Comparison of ENCODE assay signal across 8 cellular contexts in the genomic region with DNA sequence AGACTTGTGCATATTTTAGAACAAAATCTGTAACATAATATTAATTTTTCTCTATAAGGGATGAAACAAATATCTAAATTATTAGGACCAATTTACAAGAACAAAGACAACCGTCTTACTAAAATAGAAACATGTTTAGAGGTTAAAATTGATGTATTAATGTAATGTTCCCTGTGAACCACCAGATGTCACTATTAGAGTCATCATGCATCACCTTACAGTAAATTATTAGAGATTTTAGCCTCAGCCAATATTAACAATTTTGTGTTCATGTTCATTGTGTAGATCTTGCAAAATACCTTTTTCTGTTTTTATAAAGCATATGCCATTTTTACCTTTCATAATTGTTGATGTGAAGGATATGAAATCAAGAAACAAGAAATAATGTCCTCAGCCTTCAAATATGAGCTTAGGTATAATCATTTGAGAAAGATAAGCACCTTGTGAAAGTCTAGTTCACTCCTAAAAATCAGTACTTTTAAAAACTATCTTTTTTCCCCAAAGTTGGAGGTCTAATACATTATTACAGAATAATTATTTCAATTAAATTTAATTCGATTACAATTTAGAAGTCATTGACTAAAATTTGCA.
DNase-seq lines count a peak whose midpoint lies in the region; ATAC-seq and TF ChIP-seq lines count a peak whose summit lies in the region.

No MANE protein-coding gene starts in this region.

- H3K27ac ChIP-seq in prostate gland = no peak overlapping the region
- no peak overlapping the region for H3K27ac ChIP-seq in effector memory CD4-positive, alpha-beta T cell (ENCODE audit: insufficient read depth, low read length, poor library complexity, severe bottlenecking)

- no peak for TF ChIP-seq POLR2A in prostate gland (IDR thresholded peaks at IDR 0.05)

- no peaks in the 10 kb centered on the region for H3K27me3 ChIP-seq in prostate gland (replicated peaks; ENCODE audit: insufficient read depth)
- H3K27me3 ChIP-seq in effector memory CD4-positive, alpha-beta T cell (replicated peaks; ENCODE audit: control insufficient read depth, insufficient read depth, low read length, poor library complexity, severe bottlenecking) = no peaks in the 10 kb centered on the region

- no peaks in the 10 kb centered on the region for H3K4me1 ChIP-seq in prostate gland (replicated peaks)
- H3K4me1 ChIP-seq in effector memory CD4-positive, alpha-beta T cell (ENCODE audit: control insufficient read depth, insufficient read depth, low read length, poor library complexity, severe bottlenecking) = no peaks in the 10 kb centered on the region

- no peaks in the 10 kb centered on the region for H3K9me3 ChIP-seq in prostate gland
- no peaks in the 10 kb centered on the region for H3K9me3 ChIP-seq in effector memory CD4-positive, alpha-beta T cell (ENCODE audit: control insufficient read depth, low read length)

- TF ChIP-seq CTCF in choroid plexus epithelial cell (conservative IDR thresholded peaks at IDR 0.05; ENCODE audit: low read depth, low read length) (peak; percentile 64), prostate gland (IDR thresholded peaks at IDR 0.05) (peak in 3 of 4 experiments; percentile 32 to 50 (median 35))

- no peaks in the 10 kb centered on the region for H3K36me3 ChIP-seq in prostate gland
- no peaks in the 10 kb centered on the region for H3K36me3 ChIP-seq in effector memory CD4-positive, alpha-beta T cell (ENCODE audit: control insufficient read depth, insufficient read depth, low read length)

- intact Hi-C loops in prostate gland (cut with DNase I) = no loop called here

- peak; percentile 81 for ATAC-seq in GM21515 (IDR thresholded peaks at IDR 0.05; ENCODE audit: unreplicated experiment)
- ATAC-seq in HG03457 (IDR thresholded peaks at IDR 0.05; ENCODE audit: unreplicated experiment) = no peak

- H3K4me3 ChIP-seq in choroid plexus epithelial cell (ENCODE audit: low read depth, low read length) (no peak overlapping the region), prostate gland (no peak overlapping the region)
- no peak overlapping the region for H3K4me3 ChIP-seq in effector memory CD4-positive, alpha-beta T cell (ENCODE audit: insufficient read depth, low read depth, low read length, poor library complexity, severe bottlenecking)

- WGBS in prostate gland = 50% methylated on average over 2 of the region's 2 CpGs

- peak; percentile 6 for DNase-seq in COLO829 (ENCODE audit: low spot score)
- peak; percentile 32 for DNase-seq in NAMALWA (ENCODE audit: low spot score)
- DNase-seq in choroid plexus epithelial cell (ENCODE audit: low read depth) = peak; percentile 58
- DNase-seq in prostate gland (ENCODE audit: low spot score) = no peak
- DNase-seq in HuH-7.5 (ENCODE audit: low spot score) = no peak
- DNase-seq in effector memory CD4-positive, alpha-beta T cell = no peak

Comparison
In these comparisons a context has a peak if more than half of its experiments do, and no peak if none do; other contexts are left out.
1. DNase-seq: peak in COLO829 (single experiment), NAMALWA (single experiment) and choroid plexus epithelial cell (single experiment); none in prostate gland (single experiment), HuH-7.5 (single experiment) and effector memory CD4-positive, alpha-beta T cell (0 of 3).